Comparison of ENCODE assay signal across 1 cellular context in genomic region chr5:154819546-154819945, GRCh38.
TF ChIP-seq lines count a peak whose summit lies in the region.

No MANE protein-coding gene starts in this region.

TF ChIP-seq in HepG2, 621 proteins besides CTCF, POLR2A, EP300 and RAD21:
- TF ChIP-seq U2AF1 (optimal IDR thresholded peaks at IDR 0.05; ENCODE audit: low read depth, low read length) (no peak), ZGPAT (CRISPR knock-in tag; IDR thresholded peaks at IDR 0.05) (no peak), ARID4A (CRISPR knock-in tag; IDR thresholded peaks at IDR 0.05; ENCODE audit: borderline replicate concordance) (no peak), IRX3 (CRISPR knock-in tag; IDR thresholded peaks at IDR 0.05; ENCODE audit: borderline replicate concordance, low read depth) (no peak), POLR2G (IDR thresholded peaks at IDR 0.05; ENCODE audit: low read depth, low read length) (peak; percentile 63), NR3C1 (CRISPR knock-in tag; IDR thresholded peaks at IDR 0.05) (no peak), RBM22 (optimal IDR thresholded peaks at IDR 0.05; ENCODE audit: low read length) (peak; percentile 8), FOXM1 (CRISPR knock-in tag; IDR thresholded peaks at IDR 0.05) (no peak), DBP (CRISPR knock-in tag; IDR thresholded peaks at IDR 0.05; ENCODE audit: not compliant biosample characterization) (no peak), FOXC1 (CRISPR knock-in tag; IDR thresholded peaks at IDR 0.05; ENCODE audit: borderline replicate concordance) (no peak), MZF1 (CRISPR knock-in tag; IDR thresholded peaks at IDR 0.05; ENCODE audit: borderline replicate concordance) (no peak), DMAP1 (CRISPR knock-in tag; IDR thresholded peaks at IDR 0.05) (no peak)
